In genomic region chr17:5110816-5111215, GRCh38 we compare ENCODE assay signal across 1 cellular context.
TF ChIP-seq lines count a peak whose summit lies in the region.

No MANE protein-coding gene starts in this region.

TF ChIP-seq in HepG2, 621 proteins besides CTCF, POLR2A, EP300 and RAD21:
- no peak for TF ChIP-seq ZNF850 (CRISPR knock-in tag; conservative IDR thresholded peaks at IDR 0.05)
- TF ChIP-seq ZSCAN9 (CRISPR knock-in tag; IDR thresholded peaks at IDR 0.05; ENCODE audit: borderline replicate concordance): no peak
- no peak for TF ChIP-seq IKZF1 (IDR thresholded peaks at IDR 0.05)
- no peak for TF ChIP-seq ZBTB14 (CRISPR knock-in tag; IDR thresholded peaks at IDR 0.05)
- no peak for TF ChIP-seq ZNF263 (CRISPR knock-in tag; IDR thresholded peaks at IDR 0.05)
- no peak for TF ChIP-seq ZNF704 (CRISPR knock-in tag; IDR thresholded peaks at IDR 0.05; ENCODE audit: borderline replicate concordance)
- no peak for TF ChIP-seq ARNT2 (CRISPR knock-in tag; IDR thresholded peaks at IDR 0.05; ENCODE audit: low read depth)
- TF ChIP-seq ZNF7 (CRISPR knock-in tag; IDR thresholded peaks at IDR 0.05): no peak
- no peak for TF ChIP-seq DNMT1 (CRISPR knock-in tag; IDR thresholded peaks at IDR 0.05)
- TF ChIP-seq YEATS2 (CRISPR knock-in tag; IDR thresholded peaks at IDR 0.05; ENCODE audit: borderline replicate concordance): no peak
- no peak for TF ChIP-seq ZNF18 (CRISPR knock-in tag; IDR thresholded peaks at IDR 0.05; ENCODE audit: insufficient replicate concordance)
- TF ChIP-seq ZNF441 (CRISPR knock-in tag; IDR thresholded peaks at IDR 0.05; ENCODE audit: borderline replicate concordance): no peak
